24 cellular contexts compared by ENCODE assay signal in genomic region chr3:55441499-55441898, GRCh38. TPM values are rescaled to one million over a fixed set of nuclear protein-coding genes. Genes with fewer than 3 reads are reported as not detected.
DNase-seq lines count a peak whose midpoint lies in the region; ATAC-seq and TF ChIP-seq lines count a peak whose summit lies in the region.
"Had no signal": no experiment of that assay in that cellular context is flagged by ENCODE, and none has a peak within 500 bp of the region (broad histone marks: within the 10 kb centered on the region; RNA-seq: fewer than 3 reads in every experiment).

No MANE protein-coding gene starts in this region.

- no TSS peak for BruUV-seq in OCI-LY7 (replicated peaks; lab: Mats Ljungman, UMichigan)

- no peaks in the 10 kb centered on the region for H3K36me3 ChIP-seq in OCI-LY7 (ENCODE audit: insufficient read depth, low read length)
- no peaks in the 10 kb centered on the region for H3K36me3 ChIP-seq in neural progenitor cell

- H2AFZ ChIP-seq in OCI-LY7 (ENCODE audit: low read length) (no peak overlapping the region), neural progenitor cell (replicated peaks) (no peak overlapping the region)

- no peak for ATAC-seq in HG03139 (IDR thresholded peaks at IDR 0.05; ENCODE audit: unreplicated experiment)
- no peak for ATAC-seq in HG02885 (IDR thresholded peaks at IDR 0.05; ENCODE audit: poor library complexity, unreplicated experiment)
- ATAC-seq: CD8-positive, alpha-beta T cell; T-cell had no signal

- no peaks in the 10 kb centered on the region for H3K9me2 ChIP-seq in OCI-LY7 (ENCODE audit: insufficient read depth, low read length)

- H3K4me3 Mint-ChIP-seq in neural progenitor cell: no peak overlapping the region
- H3K4me3 Mint-ChIP-seq: B cell; CD8-positive, alpha-beta T cell; HFFc6; T-cell had no signal

- peaks cover 5% of the 10 kb centered on the region for H3K4me1 Mint-ChIP-seq in neural progenitor cell
- H3K4me1 Mint-ChIP-seq: B cell, T-cell had no signal

- no peaks in the 10 kb centered on the region for H3K27me3 ChIP-seq in neural progenitor cell

- H3K79me2 ChIP-seq in OCI-LY7 (ENCODE audit: insufficient read depth, low read depth, low read length): no peaks in the 10 kb centered on the region
- no peaks in the 10 kb centered on the region for H3K79me2 ChIP-seq in neural progenitor cell (ENCODE audit: low read depth)

- CTCF ChIA-PET in OCI-LY7 (lab: Charles Lee; ENCODE audit: unreplicated experiment): no interaction called here

- H3K27ac ChIP-seq in OCI-LY7 (ENCODE audit: low read depth, low read length, poor library complexity, severe bottlenecking) (no peak overlapping the region), neural progenitor cell (no peak overlapping the region)
- H3K27ac ChIP-seq: 22Rv1, C4-2B had no signal

- POLR2A ChIA-PET in OCI-LY7 (lab: Charles Lee): no interaction called here

- H4K20me1 ChIP-seq in OCI-LY7 (ENCODE audit: insufficient read depth, low read length) (no peaks in the 10 kb centered on the region), neural progenitor cell (ENCODE audit: low read depth) (no peaks in the 10 kb centered on the region)

- intact Hi-C loops in OCI-LY7 (cut with micrococcal nuclease; ENCODE audit: unreplicated experiment): no loop called here

- no peak overlapping the region for H3K27ac Mint-ChIP-seq in neural progenitor cell
- H3K27ac Mint-ChIP-seq: B cell; CD8-positive, alpha-beta T cell; HFFc6; T-cell had no signal

- no peak overlapping the region for H3K4me3 ChIP-seq in OCI-LY7 (ENCODE audit: low read depth, low read length, poor library complexity, severe bottlenecking)
- no peak overlapping the region for H3K4me3 ChIP-seq in epithelial cell of proximal tubule (ENCODE audit: low read depth, low read length)
- H3K4me3 ChIP-seq in neural progenitor cell: no peak overlapping the region

- H3K36me3 Mint-ChIP-seq in neural progenitor cell: no peaks in the 10 kb centered on the region
- H3K36me3 Mint-ChIP-seq: CD8-positive, alpha-beta T cell; T-cell had no signal

- H3K4me1 ChIP-seq in OCI-LY7 (ENCODE audit: insufficient read depth, low read length, poor library complexity, severe bottlenecking) (no peaks in the 10 kb centered on the region), neural progenitor cell (no peaks in the 10 kb centered on the region)

- no peak overlapping the region for H3K4me2 ChIP-seq in OCI-LY7 (ENCODE audit: low read length)
- no peak overlapping the region for H3K4me2 ChIP-seq in neural progenitor cell

- no peaks in the 10 kb centered on the region for H3K9me3 Mint-ChIP-seq in neural progenitor cell
- H3K9me3 Mint-ChIP-seq: CD8-positive, alpha-beta T cell; HFFc6 had no signal

- H3K27me3 Mint-ChIP-seq in neural progenitor cell (ENCODE audit: insufficient read depth, low read depth): peaks cover 2% of the 10 kb centered on the region
- H3K27me3 Mint-ChIP-seq: B cell, T-cell had no signal

- no peaks in the 10 kb centered on the region for H3F3A ChIP-seq in neural progenitor cell (ENCODE audit: low read depth)

- no peak overlapping the region for H3K9ac ChIP-seq in neural progenitor cell

- H3K9me3 ChIP-seq in OCI-LY7 (ENCODE audit: low read length) (no peaks in the 10 kb centered on the region), neural progenitor cell (ENCODE audit: low read depth) (no peaks in the 10 kb centered on the region)
- H3K9me3 ChIP-seq: Caco-2 had no signal

- DNase-seq in NCI-H146 (lab: John Stamatoyannopoulos, UW) (peak; percentile 3), NCI-H146 treated with DMSO at 0.1 percent for 48 hours (lab: John Stamatoyannopoulos, UW; ENCODE audit: unreplicated experiment) (no peak), OCI-LY7 (ENCODE audit: low spot score) (no peak), epithelial cell of proximal tubule (ENCODE audit: low read depth) (no peak), neural progenitor cell (ENCODE audit: low spot score) (no peak)
- no peak for DNase-seq in effector CD8-positive, alpha-beta T cell (lab: John Stamatoyannopoulos, UW)
- DNase-seq: Caco-2; CD8-positive, alpha-beta T cell; H7; HFFc6; NCI-H1092 treated with DMSO at 0.1 percent for 48 hours; NCI-H1436 treated with DMSO at 0.1 percent for 48 hours; NCI-H2029; NCI-H446 treated with DMSO at 0.1 percent for 48 hours; NCI-H526; RPMI8226; SHP77; T-cell had no signal

- peak; percentile 52 for TF ChIP-seq CTCF in OCI-LY7 (conservative IDR thresholded peaks at IDR 0.05; ENCODE audit: low read length)
- peak; percentile 17 for TF ChIP-seq CTCF in epithelial cell of proximal tubule (conservative IDR thresholded peaks at IDR 0.05; ENCODE audit: low read depth, low read length)
- peak; percentile 25 for TF ChIP-seq CTCF in neural progenitor cell (IDR thresholded peaks at IDR 0.05)

RNA-seq across cellular contexts. Expression of gene WNT5A, which starts 45.6 kb away (rescaled TPM):
- 4.5 and 4.6 TPM in 2 replicates for total RNA-seq in OCI-LY7 (2014; rRNA removed; shearing (Covaris generic))
- 16.2 and 18.1 TPM in 2 replicates for total RNA-seq in OCI-LY7 (2022)
- total RNA-seq in epithelial cell of proximal tubule: 4.4 and 12.5 TPM in 2 replicates
- 3.3 and 5.5 TPM in 2 replicates for total RNA-seq in neural progenitor cell (ENCODE audit: low replicate concordance)
- total RNA-seq: B cell, HT-29 had no signal
